In genomic region chr15:69658401-69658945, GRCh38 we compare ENCODE assay signal across 1 cellular context.
TF ChIP-seq lines count a peak whose summit lies in the region.

No MANE protein-coding gene starts in this region.

TF ChIP-seq in H1, 55 proteins besides CTCF, POLR2A, EP300 and RAD21:
- no peak for TF ChIP-seq FOSL1 (IDR thresholded peaks at IDR 0.05; ENCODE audit: insufficient read depth, low read depth, low read length)
- no peak for TF ChIP-seq GABPA (IDR thresholded peaks at IDR 0.05; ENCODE audit: borderline replicate concordance, insufficient read depth, low read length)
- TF ChIP-seq BACH1 (IDR thresholded peaks at IDR 0.05; ENCODE audit: low read length), result no peak
- TF ChIP-seq BCL11A (IDR thresholded peaks at IDR 0.05; ENCODE audit: low read depth in 2 of 2, low read length in 2 of 2), result no peak
- no peak for TF ChIP-seq CBX8 (IDR thresholded peaks at IDR 0.05; ENCODE audit: borderline replicate concordance, low read depth, low read length)
- TF ChIP-seq SUZ12 (IDR thresholded peaks at IDR 0.05; ENCODE audit: low read length), result no peak
- TF ChIP-seq, protein P1, sequence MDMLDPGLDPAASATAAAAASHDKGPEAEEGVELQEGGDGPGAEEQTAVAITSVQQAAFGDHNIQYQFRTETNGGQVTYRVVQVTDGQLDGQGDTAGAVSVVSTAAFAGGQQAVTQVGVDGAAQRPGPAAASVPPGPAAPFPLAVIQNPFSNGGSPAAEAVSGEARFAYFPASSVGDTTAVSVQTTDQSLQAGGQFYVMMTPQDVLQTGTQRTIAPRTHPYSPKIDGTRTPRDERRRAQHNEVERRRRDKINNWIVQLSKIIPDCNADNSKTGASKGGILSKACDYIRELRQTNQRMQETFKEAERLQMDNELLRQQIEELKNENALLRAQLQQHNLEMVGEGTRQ (IDR thresholded peaks at IDR 0.05; ENCODE audit: low read length), result no peak
- no peak for TF ChIP-seq BRCA1 (IDR thresholded peaks at IDR 0.05; ENCODE audit: low read depth, low read length)
- no peak for TF ChIP-seq POLR2AphosphoS5 (IDR thresholded peaks at IDR 0.05; ENCODE audit: low read depth, low read length)
- TF ChIP-seq KDM5A (IDR thresholded peaks at IDR 0.05; ENCODE audit: low read length), result no peak
- no peak for TF ChIP-seq HDAC6 (IDR thresholded peaks at IDR 0.05; ENCODE audit: low read depth, low read length)
- TF ChIP-seq TCF12 (IDR thresholded peaks at IDR 0.05; ENCODE audit: low read depth, low read length), result no peak
- TF ChIP-seq CREB1 (IDR thresholded peaks at IDR 0.05), result no peak
- TF ChIP-seq RXRA (IDR thresholded peaks at IDR 0.05; ENCODE audit: insufficient read depth, low read depth, low read length), result no peak
- no peak for TF ChIP-seq SP1 (IDR thresholded peaks at IDR 0.05; ENCODE audit: low read depth, low read length)
